8 cellular contexts compared by ENCODE assay signal in genomic region chr16:2682209-2683021, GRCh38. TPM values are rescaled to one million over a fixed set of nuclear protein-coding genes. Genes with fewer than 3 reads are reported as not detected.
DNase-seq lines count a peak whose midpoint lies in the region; ATAC-seq and TF ChIP-seq lines count a peak whose summit lies in the region.

KCTD5 (plus strand) TSS chr16:2682523; CDS start chr16:2682549, 26 bp downstream.

- H3K9me3 ChIP-seq in CD4-positive, alpha-beta T cell (ENCODE audit: control insufficient read depth, low read length): no peaks in the 10 kb centered on the region

- CTCF ChIA-PET in CD4-positive, alpha-beta T cell (lab: Charles Lee): interaction anchor here (1.3 kb wide), 1 partner anchor 186 kb away, joined by 3 read pairs; no protein-coding TSS in a partner anchor
- CTCF ChIA-PET in activated CD8-positive, alpha-beta memory T cell treated with anti-CD3 and anti-CD28 coated beads for 36 hours (lab: Charles Lee): interaction anchor here (1.1 kb wide), 1 partner anchor 9 kb away, joined by 5 read pairs; no protein-coding TSS in a partner anchor

- intact Hi-C loops in CD4-positive, alpha-beta T cell (cut with DNase I, micrococcal nuclease): loop anchor here in 1 of 2 experiments (1.0 to 5.0 kb wide), 4 partner anchors 9 to 635 kb away; partner anchors contain the start of genes NTHL1, SRRM2 and TSC2

- no peak for TF ChIP-seq CTCF in CD4-positive, alpha-beta T cell (IDR thresholded peaks at IDR 0.05)

- no peaks in the 10 kb centered on the region for H3K27me3 ChIP-seq in CD4-positive, alpha-beta T cell (ENCODE audit: control insufficient read depth, insufficient read depth, low read length)

- peak; percentile 93 to 97 (median 94) for DNase-seq in CD4-positive, alpha-beta T cell
- peak; percentile 97 for DNase-seq in HT-29 (ENCODE audit: low spot score)
- peak; percentile 92 to 94 for DNase-seq in NOMO-1 (lab: John Stamatoyannopoulos, UW; ENCODE audit: unreplicated experiment in 2 of 2)
- DNase-seq in effector CD8-positive, alpha-beta T cell (lab: John Stamatoyannopoulos, UW): peak; percentile 90
- DNase-seq in lung microvascular endothelial cell (ENCODE audit: low read depth in 2 of 2): peak; percentile 97 to 98
- DNase-seq in stimulated activated CD4-positive, alpha-beta T cell treated with anti-CD3 and anti-CD28 coated beads, TNF-alpha, amount 100 ng/mL, for 4 hours (ENCODE audit: low read depth in 3 of 3): peak; percentile 92 to 94 (median 94)

- H3K27ac ChIP-seq in CD4-positive, alpha-beta T cell (ENCODE audit: low read depth, low read length): peak within 1 kb of the TSS; percentile 77

- H3K36me3 Mint-ChIP-seq in CD4-positive, alpha-beta T cell (ENCODE audit: low read depth): peaks cover 6% of the 10 kb centered on the region

- POLR2A ChIA-PET in CD4-positive, alpha-beta T cell (lab: Charles Lee): interaction anchor here (0.6 to 1.7 kb wide), 23 partner anchors 8 to 900 kb away, joined by 3 to 30 read pairs (median 3); partner anchors contain the start of genes AMDHD2, ELOB, FLYWCH1 and FLYWCH2
- POLR2A ChIA-PET in activated CD8-positive, alpha-beta memory T cell treated with anti-CD3 and anti-CD28 coated beads for 36 hours (lab: Charles Lee): interaction anchor here (1.0 to 1.4 kb wide), 5 partner anchors 9 to 230 kb away, joined by 3 to 10 read pairs (median 3); partner anchors contain the start of genes FLYWCH1 and SRRM2

- H3K27ac Mint-ChIP-seq in CD4-positive, alpha-beta T cell: peak within 1 kb of the TSS; percentile 91

- peaks cover 20% of the 10 kb centered on the region for H3K4me1 Mint-ChIP-seq in CD4-positive, alpha-beta T cell (ENCODE audit: low read depth)

- ATAC-seq in CD4-positive, alpha-beta T cell (ENCODE audit: poor library complexity): peak; percentile 96
- peak; percentile 58 for ATAC-seq in GM19467 (IDR thresholded peaks at IDR 0.05; ENCODE audit: unreplicated experiment)

- no peaks in the 10 kb centered on the region for H3K9me3 Mint-ChIP-seq in CD4-positive, alpha-beta T cell

- H3K4me3 Mint-ChIP-seq in CD4-positive, alpha-beta T cell: peak within 1 kb of the TSS; percentile 96

- no peaks in the 10 kb centered on the region for H3K27me3 Mint-ChIP-seq in CD4-positive, alpha-beta T cell

RNA-seq across cellular contexts. Expression of gene KCTD5, which starts in this region (rescaled TPM):
- total RNA-seq in CD4-positive, alpha-beta T cell: 10 to 100 TPM; 20.6 to 22.6 TPM
- 73.1 and 104 TPM in 2 replicates for total RNA-seq in HT-29 (2014; rRNA removed; shearing (Covaris generic))
- 10 to 100 TPM; 52.4 to 53.6 TPM for total RNA-seq in activated CD8-positive, alpha-beta memory T cell treated with anti-CD3 and anti-CD28 coated beads for 36 hours
- total RNA-seq in lung microvascular endothelial cell: 13.3 and 17.5 TPM in 2 replicates

Comparison
In these comparisons a context has a peak if more than half of its experiments do, and no peak if none do; other contexts are left out.
1. Peak in every context shown above with its lines: DNase-seq, ATAC-seq and H3K27ac ChIP-seq.